In the genomic region with DNA sequence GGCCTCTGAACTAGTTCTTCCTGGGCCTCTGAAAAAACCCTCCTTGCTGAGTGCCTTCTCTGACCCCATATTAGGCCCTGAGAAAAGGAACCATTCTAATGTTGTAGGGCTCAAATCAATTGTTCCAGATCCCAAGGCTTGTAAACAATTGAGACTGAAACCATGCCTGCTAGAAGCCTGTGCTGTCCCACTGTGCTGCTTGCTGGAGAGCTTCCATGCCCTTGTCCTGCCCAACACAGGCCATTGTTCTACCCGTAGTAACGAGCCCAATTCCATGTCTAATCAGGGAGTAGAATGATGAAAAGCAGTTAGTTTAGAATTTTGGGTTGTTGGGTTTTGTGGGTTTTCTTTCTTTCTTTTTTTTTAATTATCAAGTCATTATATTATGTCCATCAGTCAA, we compare ENCODE assay signal across 25 cellular contexts. TPM values are rescaled to one million over a fixed set of nuclear protein-coding genes. Genes with fewer than 3 reads are reported as not detected.
A peak's percentile ranks its signal among the peaks of the same experiment; 100 is the strongest.
DNase-seq lines count a peak whose midpoint lies in the region; ATAC-seq and TF ChIP-seq lines count a peak whose summit lies in the region.
"Had no signal": no experiment of that assay in that cellular context is flagged by ENCODE, and none has a peak within 500 bp of the region (broad histone marks: within the 10 kb centered on the region; RNA-seq: fewer than 3 reads in every experiment).

No MANE protein-coding gene starts in this region.

- H3K36me3 Mint-ChIP-seq in endodermal cell (ENCODE audit: low read depth), result peaks cover 11% of the 10 kb centered on the region

- no peak for ATAC-seq in IMR-90 (ENCODE audit: low read depth)
- no peak for ATAC-seq in HG03439 (IDR thresholded peaks at IDR 0.05; ENCODE audit: unreplicated experiment)
- ATAC-seq: activated CD8-positive, alpha-beta T cell treated with anti-CD3 and anti-CD28 coated beads for 36 hours; gastrocnemius medialis; K562; T-helper 17 cell had no signal

- no peak overlapping the region for H3K4me2 ChIP-seq in IMR-90 (ENCODE audit: low read depth, low read length)

- peak overlapping the region; percentile 31 to 38; a peak in 3 of 4 replicates for H4K8ac ChIP-seq in IMR-90 (ENCODE audit: low read depth in 2 of 2, low read length in 2 of 2)

- no peak for TF ChIP-seq CTCF in IMR-90 (conservative IDR thresholded peaks at IDR 0.05; ENCODE audit: low read depth, low read length)
- TF ChIP-seq CTCF in endodermal cell (conservative IDR thresholded peaks at IDR 0.05), result no peak
- no peak for TF ChIP-seq CTCF in GM10248 (IDR thresholded peaks at IDR 0.05; ENCODE audit: control extremely low read depth, extremely low read depth, low read depth, missing control alignments)

- peak overlapping the region; percentile 1 for H2AFZ ChIP-seq in IMR-90 (replicated peaks; ENCODE audit: low read length, poor library complexity)

- H4K91ac ChIP-seq in IMR-90 (ENCODE audit: insufficient read depth, low read depth, low read length), result peak overlapping the region; percentile 79; the same call in 1 of the 2 replicates

- no peak overlapping the region for H3K4me3 Mint-ChIP-seq in endodermal cell
- H3K4me3 Mint-ChIP-seq: activated CD8-positive, alpha-beta T cell treated with anti-CD3 and anti-CD28 coated beads for 36 hours; activated naive CD8-positive, alpha-beta T cell treated with anti-CD3 and anti-CD28 coated beads for 36 hours; dendritic cell treated with granulocyte-macrophage colony-stimulating factor and Interleukin-4, amounts not matched to agents 40 ng/mL and 50 ng/mL, for 4 days; T-helper 17 cell had no signal

- no peak for TF ChIP-seq RAD21 in IMR-90 (IDR thresholded peaks at IDR 0.05; ENCODE audit: low read length)

- H3K4me1 ChIP-seq in IMR-90 (ENCODE audit: control insufficient read depth, insufficient read depth, low read length), result peaks cover 14% of the 10 kb centered on the region
- H3K4me1 ChIP-seq in endodermal cell (ENCODE audit: control insufficient read depth, insufficient read depth, low read length), result peaks cover 37% of the 10 kb centered on the region

- CTCF ChIA-PET in IMR-90 (lab: Yijun Ruan, JAX), result interaction anchor here (1.5 kb wide), 1 partner anchor 11 kb away, joined by 4 read pairs; no protein-coding TSS in a partner anchor
- CTCF ChIA-PET in GM10248 (lab: Yijun Ruan, JAX), result interaction anchor here (1.3 to 4.0 kb wide), 4 partner anchors 11 to 145 kb away, joined by 3 to 25 read pairs (median 4); no protein-coding TSS in a partner anchor

- no peak overlapping the region for H3K23ac ChIP-seq in IMR-90 (ENCODE audit: low read depth, low read length)

- H3K9me3 Mint-ChIP-seq in endodermal cell, result no peaks in the 10 kb centered on the region
- H3K9me3 Mint-ChIP-seq: activated CD8-positive, alpha-beta T cell treated with anti-CD3 and anti-CD28 coated beads for 36 hours; activated naive CD8-positive, alpha-beta T cell treated with anti-CD3 and anti-CD28 coated beads for 36 hours; dendritic cell treated with granulocyte-macrophage colony-stimulating factor and Interleukin-4, amounts not matched to agents 40 ng/mL and 50 ng/mL, for 4 days had no signal

- H4K20me1 ChIP-seq in IMR-90 (ENCODE audit: insufficient read depth, low read length), result no peaks in the 10 kb centered on the region

- no peaks in the 10 kb centered on the region for H3K9me3 ChIP-seq in IMR-90 (ENCODE audit: control insufficient read depth, insufficient read depth, low read length)
- H3K9me3 ChIP-seq in endodermal cell (ENCODE audit: control insufficient read depth, low read length), result no peaks in the 10 kb centered on the region
- H3K9me3 ChIP-seq: gastrocnemius medialis, MG63 had no signal

- H3K27me3 ChIP-seq in IMR-90 (ENCODE audit: control insufficient read depth, insufficient read depth, low read length) (no peaks in the 10 kb centered on the region), endodermal cell (ENCODE audit: control insufficient read depth, insufficient read depth, low read length, poor library complexity, severe bottlenecking) (no peaks in the 10 kb centered on the region)
- H3K27me3 ChIP-seq: gastrocnemius medialis, MG63 had no signal

- H3K27ac ChIP-seq in IMR-90 (ENCODE audit: insufficient read depth, low read length) (no peak overlapping the region), endodermal cell (ENCODE audit: low read depth, low read length) (peak overlapping the region; percentile 11)
- H3K27ac ChIP-seq: gastrocnemius medialis had no signal

- WGBS in IMR-90 (ENCODE audit: extremely low coverage in 2 of 2, insufficient read length in 1 of 2), 2 experiments, result no CpG with 5 or more reads among the region's 2 CpGs
- 30% methylated on average over 2 of the region's 2 CpGs; no CpG with 5 or more reads in 1 of the 2 experiments for WGBS in endodermal cell (ENCODE audit: insufficient coverage in 1 of 2, insufficient read length in 1 of 2), 2 experiments

- 0 out of 2 replicates have a peak overlapping the region, but pooled peaks have one; percentile 58 for H3K14ac ChIP-seq in IMR-90 (replicated peaks; ENCODE audit: low read depth, low read length)

- H3K4ac ChIP-seq in IMR-90 (ENCODE audit: low read depth, low read length), result peak overlapping the region; percentile 77

- H3K9ac ChIP-seq in IMR-90 (ENCODE audit: low read depth, low read length) (no peak overlapping the region), endodermal cell (ENCODE audit: extremely low read depth, low read length, poor library complexity, severe bottlenecking) (no peak overlapping the region)

- no peaks in the 10 kb centered on the region for H3K27me3 Mint-ChIP-seq in endodermal cell (ENCODE audit: insufficient read depth)
- H3K27me3 Mint-ChIP-seq: activated CD8-positive, alpha-beta T cell treated with anti-CD3 and anti-CD28 coated beads for 36 hours; activated naive CD8-positive, alpha-beta T cell treated with anti-CD3 and anti-CD28 coated beads for 36 hours; dendritic cell treated with granulocyte-macrophage colony-stimulating factor and Interleukin-4, amounts not matched to agents 40 ng/mL and 50 ng/mL, for 4 days; T-helper 17 cell had no signal

- no peak for DNase-seq in IMR-90
- peak; percentile 61 for DNase-seq in endodermal cell
- DNase-seq in midbrain (lab: John Stamatoyannopoulos, UW), result peak; percentile 67
- peak; percentile 87 for DNase-seq in superior temporal gyrus (ENCODE audit: extremely low spot score)
- DNase-seq in NCI-H1092 treated with DMSO at 0.1 percent for 48 hours (lab: John Stamatoyannopoulos, UW), result no peak
- DNase-seq in G401 (ENCODE audit: low spot score), result no peak
- DNase-seq in GM10248 (ENCODE audit: extremely low spot score), result no peak
- DNase-seq: activated CD4-positive, alpha-beta T cell treated with anti-CD3 and anti-CD28 coated beads for 1 hour; activated CD8-positive, alpha-beta T cell treated with anti-CD3 and anti-CD28 coated beads for 36 hours; activated effector memory CD4-positive, alpha-beta T cell treated with Interleukin-2 at 50 U/mL for 16 hours; activated naive CD8-positive, alpha-beta T cell treated with anti-CD3 and anti-CD28 coated beads for 36 hours; activated T-cell treated with anti-CD3 and anti-CD28 coated beads for 4 hours; central memory CD4-positive, alpha-beta T cell; gastrocnemius medialis; GOT3; MG63; NCI-H2081 treated with DMSO at 0.1 percent for 48 hours; NCI-H446; NCI-H82; RPMI8226; stimulated activated naive CD4-positive, alpha-beta T cell treated with Interleukin-2 at 50 U/mL for 16 hours; T-helper 17 cell had no signal

- H3K4me3 ChIP-seq in IMR-90 (ENCODE audit: insufficient read depth, low read depth, low read length) (no peak overlapping the region), endodermal cell (ENCODE audit: low read length) (no peak overlapping the region)
- H3K4me3 ChIP-seq: gastrocnemius medialis, K562, MG63 had no signal

- H2AK9ac ChIP-seq in IMR-90 (replicated peaks; ENCODE audit: low read depth, low read length, poor library complexity), result no peak overlapping the region

- TF ChIP-seq POLR2A in IMR-90 (IDR thresholded peaks at IDR 0.05; ENCODE audit: low read depth, low read length), result no peak

- H3K36me3 ChIP-seq in IMR-90 (ENCODE audit: control insufficient read depth, insufficient read depth, low read length) (no peaks in the 10 kb centered on the region), endodermal cell (ENCODE audit: control insufficient read depth, insufficient read depth, low read length) (no peaks in the 10 kb centered on the region)
- H3K36me3 ChIP-seq: gastrocnemius medialis, MG63 had no signal

- H3K18ac ChIP-seq in IMR-90 (ENCODE audit: low read depth, low read length), result peak overlapping the region; percentile 34; the same call in 1 of the 2 replicates

- H3K27ac Mint-ChIP-seq in endodermal cell, result no peak overlapping the region
- H3K27ac Mint-ChIP-seq: activated CD8-positive, alpha-beta T cell treated with anti-CD3 and anti-CD28 coated beads for 36 hours; activated naive CD8-positive, alpha-beta T cell treated with anti-CD3 and anti-CD28 coated beads for 36 hours; dendritic cell treated with granulocyte-macrophage colony-stimulating factor and Interleukin-4, amounts not matched to agents 40 ng/mL and 50 ng/mL, for 4 days; T-helper 17 cell had no signal

- peaks cover 28% of the 10 kb centered on the region for H3K4me1 Mint-ChIP-seq in endodermal cell
- H3K4me1 Mint-ChIP-seq: activated naive CD8-positive, alpha-beta T cell treated with anti-CD3 and anti-CD28 coated beads for 36 hours; T-helper 17 cell had no signal

- H2BK120ac ChIP-seq in IMR-90 (ENCODE audit: low read depth, low read length), result peak overlapping the region; percentile 31

- H3K9me1 ChIP-seq in IMR-90 (ENCODE audit: insufficient read depth, low read length), result peaks cover 16% of the 10 kb centered on the region

- peak overlapping the region; percentile 80 for H2AK5ac ChIP-seq in IMR-90 (ENCODE audit: low read depth, low read length)

- H3K79me1 ChIP-seq in IMR-90 (ENCODE audit: low read depth in 1 of 2, low read length in 2 of 2), result no peaks in the 10 kb centered on the region; a peak in 1 of 4 replicates

- peak overlapping the region; percentile 15 for H2BK5ac ChIP-seq in IMR-90 (ENCODE audit: low read depth, low read length, poor library complexity, severe bottlenecking)

- intact Hi-C loops in IMR-90 (cut with micrococcal nuclease), result no loop called here

- H4K5ac ChIP-seq in IMR-90 (ENCODE audit: low read depth, low read length), result peak overlapping the region; percentile 24; the same call in 1 of the 2 replicates

- in situ Hi-C loops in IMR-90 (cut with MboI; ENCODE audit: low sequenced_read_pairs), result no loop called here
- in situ Hi-C loops in G401 (cut with HindIII; ENCODE audit: low sequenced_read_pairs), result no loop called here

- no TSS peak for BruUV-seq in IMR-90 (replicated peaks; lab: Mats Ljungman, UMichigan)

- POLR2A ChIA-PET in IMR-90 (lab: Charles Lee; ENCODE audit: unreplicated experiment) (no interaction called here), GM10248 (lab: Yijun Ruan, JAX) (no interaction called here)

- no peak overlapping the region for H3K56ac ChIP-seq in IMR-90 (ENCODE audit: extremely low read depth, insufficient read depth, low read length)

- peak overlapping the region; percentile 85 for H2BK20ac ChIP-seq in IMR-90 (ENCODE audit: low read depth, low read length)

- dilution Hi-C loops in IMR-90 (cut with HindIII; ENCODE audit: low sequenced_read_pairs, unreplicated experiment), result no loop called here

- H2BK15ac ChIP-seq in IMR-90 (ENCODE audit: low read depth, low read length), result peak overlapping the region; percentile 98; the same call in 2 of the 3 replicates

RNA-seq across cellular contexts. Expression of a gene that starts 47.4 kb away (rescaled TPM):
- total RNA-seq in IMR-90 (2012; rRNA removed) (37.5 and 38.0 TPM in 2 replicates), endodermal cell (10 to 100 TPM; 51.7 to 61.1 TPM)
- 5.4 and 7.0 TPM in 2 replicates for polyA plus RNA-seq in IMR-90 (2012; rRNA removed)
- 1.1 and 1.7 TPM in 2 replicates for polyA plus RNA-seq in IMR-90 (2012; cell fraction: cytosol; rRNA removed)
- polyA plus RNA-seq in IMR-90 (2012; cell fraction: nucleus; rRNA removed; ENCODE audit: low replicate concordance), result 2.1 and 9.7 TPM in 2 replicates
- polyA plus RNA-seq in endodermal cell (2013, experiment 1 of 2), result 35.6 TPM
- polyA plus RNA-seq in endodermal cell (2013, experiment 2 of 2), result 33.7 TPM
- total RNA-seq in G401 (2014; rRNA removed; shearing (Covaris generic)), result 15.0 and 20.5 TPM in 2 replicates

Comparison
In these comparisons a context has a peak if more than half of its experiments do, and no peak if none do; other contexts are left out.
1. DNase-seq: peak in endodermal cell (single experiment), midbrain (single experiment) and superior temporal gyrus (single experiment); none in IMR-90 (single experiment), NCI-H1092 treated with DMSO at 0.1 percent for 48 hours (single experiment), G401 (single experiment) and GM10248 (single experiment).